Comparison of ENCODE assay signal across 1 cellular context in the genomic region with DNA sequence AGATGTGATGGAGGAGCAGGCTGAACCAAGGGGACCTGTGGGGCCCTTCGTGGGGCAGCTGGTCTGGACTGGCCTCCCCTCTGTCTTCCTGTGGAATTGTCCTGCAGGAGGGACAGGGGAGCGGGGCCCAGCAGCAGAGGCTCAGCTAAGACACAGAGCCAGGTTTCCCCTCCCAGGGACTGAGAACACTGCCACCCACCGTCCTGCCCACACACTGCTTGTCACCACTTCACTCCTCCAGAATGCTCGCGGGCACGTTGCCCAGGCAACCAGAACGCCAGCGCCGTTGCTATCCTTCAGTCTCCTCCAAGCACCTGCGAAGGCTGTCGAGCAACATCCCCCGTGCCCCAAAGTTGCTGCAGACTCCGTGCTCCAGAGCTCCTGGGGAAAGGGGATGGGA.
TF ChIP-seq lines count a peak whose summit lies in the region.

No MANE protein-coding gene starts in this region.

TF ChIP-seq in WTC11, 78 proteins besides CTCF, POLR2A, EP300 and RAD21 (continued from another document):
- TF ChIP-seq RORB (CRISPR knock-in tag; IDR thresholded peaks at IDR 0.05) (no peak), ZNF396 (CRISPR knock-in tag; IDR thresholded peaks at IDR 0.05; ENCODE audit: borderline replicate concordance) (no peak), TP53 (CRISPR knock-in tag; IDR thresholded peaks at IDR 0.05) (no peak), PREB (CRISPR knock-in tag; IDR thresholded peaks at IDR 0.05; ENCODE audit: borderline replicate concordance) (no peak)
